8 cellular contexts compared by ENCODE assay signal in the genomic region with DNA sequence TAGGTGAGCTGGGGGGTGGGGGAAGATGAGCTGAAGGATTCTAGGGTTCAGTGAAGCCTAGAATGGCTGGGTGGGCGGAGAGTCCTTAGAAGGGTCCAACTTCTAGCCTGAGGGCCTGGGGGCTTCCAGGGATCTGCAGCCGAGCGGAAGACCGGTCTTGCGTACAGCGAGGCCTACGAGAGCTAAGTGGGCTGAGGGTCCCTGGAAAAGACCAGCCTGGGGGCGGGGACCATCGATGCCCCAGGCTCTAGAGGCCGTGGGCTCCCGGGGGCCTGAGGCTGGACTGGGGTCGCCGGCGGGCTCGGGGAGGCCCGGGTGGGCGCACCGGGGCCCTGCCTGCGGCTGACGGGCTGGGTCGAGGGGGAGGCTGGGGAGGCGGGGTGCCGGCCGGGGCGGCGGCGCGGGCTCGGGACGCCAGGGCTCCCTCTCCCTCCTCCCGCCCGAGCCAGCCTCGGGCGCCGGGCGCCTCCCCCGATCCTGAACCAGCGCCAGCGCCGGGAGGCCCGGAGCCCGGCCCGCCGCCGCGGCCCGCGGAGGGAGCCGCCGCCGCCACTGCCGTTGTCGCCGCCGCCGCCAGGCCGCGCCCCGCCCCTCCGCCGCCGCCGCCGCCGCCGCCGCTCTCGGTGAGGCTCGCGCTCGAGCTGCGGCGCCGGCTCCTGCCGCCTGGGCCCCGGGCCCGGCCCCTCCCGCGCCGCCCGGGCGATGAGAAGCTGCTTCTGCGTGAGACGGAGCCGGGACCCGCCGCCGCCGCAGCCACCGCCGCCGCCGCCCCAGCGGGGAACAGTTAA. TPM values are rescaled to one million over a fixed set of nuclear protein-coding genes. Genes with fewer than 3 reads are reported as not detected.
DNase-seq lines count a peak whose midpoint lies in the region; ATAC-seq and TF ChIP-seq lines count a peak whose summit lies in the region.

A gene with protein sequence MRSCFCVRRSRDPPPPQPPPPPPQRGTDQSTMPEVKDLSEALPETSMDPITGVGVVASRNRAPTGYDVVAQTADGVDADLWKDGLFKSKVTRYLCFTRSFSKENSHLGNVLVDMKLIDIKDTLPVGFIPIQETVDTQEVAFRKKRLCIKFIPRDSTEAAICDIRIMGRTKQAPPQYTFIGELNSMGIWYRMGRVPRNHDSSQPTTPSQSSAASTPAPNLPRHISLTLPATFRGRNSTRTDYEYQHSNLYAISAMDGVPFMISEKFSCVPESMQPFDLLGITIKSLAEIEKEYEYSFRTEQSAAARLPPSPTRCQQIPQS (plus strand): TSS at position 602 of the 788 bp plus-strand sequence. CDS start 101 bp downstream, at position 703.

- H3K27me3 ChIP-seq in adrenal gland (no peaks in the 10 kb centered on the region), right cardiac atrium (ENCODE audit: control insufficient read depth, insufficient read depth) (no peaks in the 10 kb centered on the region), rectal smooth muscle tissue (ENCODE audit: control insufficient read depth, insufficient read depth, low read length) (no peaks in the 10 kb centered on the region)

- WGBS in adrenal gland, 4 donors, result 5 to 50% (median 22%) methylated on average over 2 to 85 of the region's 94 CpGs
- 2% methylated on average over 94 of the region's 94 CpGs for WGBS in right cardiac atrium

- intact Hi-C loops in adrenal gland (cut with DNase I) (no loop called here), right cardiac atrium (cut with DNase I) (no loop called here)

- H3K27ac ChIP-seq in SK-N-MC (0 out of 2 replicates have a peak within 1 kb of the TSS, but pooled peaks have one; percentile 42), adrenal gland (peak within 1 kb of the TSS in 4 of 5 donors; percentile 38 to 87 (median 63)), right cardiac atrium (ENCODE audit: low read length) (peak within 1 kb of the TSS; percentile 69), rectal smooth muscle tissue (ENCODE audit: low read depth, low read length) (peak within 1 kb of the TSS; percentile 72)

- H3K9ac ChIP-seq in SK-N-MC (ENCODE audit: insufficient read length) (peak within 1 kb of the TSS; percentile 85), rectal smooth muscle tissue (ENCODE audit: low read length) (peak within 1 kb of the TSS; percentile 71)

- peaks cover 7 to 15% of the 10 kb centered on the region in 2 donors for H3K4me1 ChIP-seq in adrenal gland (replicated peaks in 1 of 2)
- peaks cover 5% of the 10 kb centered on the region for H3K4me1 ChIP-seq in right cardiac atrium (ENCODE audit: control insufficient read depth, insufficient read depth, low read length)
- peaks cover 7% of the 10 kb centered on the region for H3K4me1 ChIP-seq in rectal smooth muscle tissue (ENCODE audit: control insufficient read depth, insufficient read depth, low read length)

- peak within 1 kb of the TSS; percentile 82 for H3K4me3 ChIP-seq in SK-N-MC
- peak within 1 kb of the TSS in 3 of 4 donors; percentile 18 to 90 (median 50) for H3K4me3 ChIP-seq in adrenal gland
- peak within 1 kb of the TSS; percentile 98 for H3K4me3 ChIP-seq in right cardiac atrium (ENCODE audit: low read length)
- H3K4me3 ChIP-seq in rectal smooth muscle tissue (ENCODE audit: low read length), result peak within 1 kb of the TSS; percentile 86

- H3K36me3 ChIP-seq in SK-N-MC (ENCODE audit: insufficient read depth, low read length) (no peaks in the 10 kb centered on the region), adrenal gland (replicated peaks in 1 of 2) (no peaks in the 10 kb centered on the region), rectal smooth muscle tissue (ENCODE audit: control insufficient read depth, insufficient read depth, low read length) (no peaks in the 10 kb centered on the region)

- peak; percentile 60 to 73 for ATAC-seq in right cardiac atrium
- no peak for ATAC-seq in HG02763 (IDR thresholded peaks at IDR 0.05; ENCODE audit: unreplicated experiment)
- ATAC-seq in HG02884 (IDR thresholded peaks at IDR 0.05; ENCODE audit: unreplicated experiment), result no peak

- TF ChIP-seq POLR2A in adrenal gland (IDR thresholded peaks at IDR 0.05), result no peak

- H3K9me3 ChIP-seq in SK-N-MC (ENCODE audit: low read depth, low read length), result no peaks in the 10 kb centered on the region; the same call in 1 of the 2 replicates
- peaks cover 0 to 7% (median 5%) of the 10 kb centered on the region in 3 donors for H3K9me3 ChIP-seq in adrenal gland (replicated peaks in 1 of 3)
- H3K9me3 ChIP-seq in right cardiac atrium (ENCODE audit: control insufficient read depth, low read length), result no peaks in the 10 kb centered on the region

- TF ChIP-seq CTCF in adrenal gland (IDR thresholded peaks at IDR 0.05), result peak in 1 of 6 experiments; percentile 4

- peak; percentile 15 to 82 (median 67) for DNase-seq in NCI-H1417 (lab: John Stamatoyannopoulos, UW)
- DNase-seq in NCI-H1417 treated with DMSO at 0.1 percent for 48 hours (lab: John Stamatoyannopoulos, UW), result no peak
- DNase-seq in SK-N-MC (ENCODE audit: low read depth, low spot score), result no peak
- DNase-seq in adrenal gland, result peak in 6 of 7 donors; percentile 31 to 53 (median 42)
- DNase-seq in right cardiac atrium, result peak; percentile 40 to 83 (median 83)

RNA-seq across cellular contexts. Expression of the gene that starts here (rescaled TPM):
- total RNA-seq in adrenal gland (10 to 100 TPM; 10.8 to 20.5 (median 14.0) TPM), right cardiac atrium (10 to 100 TPM; 11.8 to 12.8 (median 12.1) TPM)
- polyA plus RNA-seq in adrenal gland (1 to 10 TPM; 5.9 to 9.5 (median 6.5) TPM), right cardiac atrium (5.8 TPM)

Comparison
In these comparisons a context has a peak if more than half of its experiments do, and no peak if none do; other contexts are left out.
1. DNase-seq: peak in NCI-H1417 (3 of 3), adrenal gland (6 of 7) and right cardiac atrium (3 of 3); none in NCI-H1417 treated with DMSO at 0.1 percent for 48 hours (single experiment) and SK-N-MC (single experiment).
2. ATAC-seq: peak in right cardiac atrium (2 of 2); none in HG02763 (single experiment) and HG02884 (single experiment).
3. Peak in every context shown above with its lines, with median percentiles within 50 percentile points of each other: H3K27ac ChIP-seq and H3K4me3 ChIP-seq.